ENCODE assay signal across 1 cellular context in the genomic region with DNA sequence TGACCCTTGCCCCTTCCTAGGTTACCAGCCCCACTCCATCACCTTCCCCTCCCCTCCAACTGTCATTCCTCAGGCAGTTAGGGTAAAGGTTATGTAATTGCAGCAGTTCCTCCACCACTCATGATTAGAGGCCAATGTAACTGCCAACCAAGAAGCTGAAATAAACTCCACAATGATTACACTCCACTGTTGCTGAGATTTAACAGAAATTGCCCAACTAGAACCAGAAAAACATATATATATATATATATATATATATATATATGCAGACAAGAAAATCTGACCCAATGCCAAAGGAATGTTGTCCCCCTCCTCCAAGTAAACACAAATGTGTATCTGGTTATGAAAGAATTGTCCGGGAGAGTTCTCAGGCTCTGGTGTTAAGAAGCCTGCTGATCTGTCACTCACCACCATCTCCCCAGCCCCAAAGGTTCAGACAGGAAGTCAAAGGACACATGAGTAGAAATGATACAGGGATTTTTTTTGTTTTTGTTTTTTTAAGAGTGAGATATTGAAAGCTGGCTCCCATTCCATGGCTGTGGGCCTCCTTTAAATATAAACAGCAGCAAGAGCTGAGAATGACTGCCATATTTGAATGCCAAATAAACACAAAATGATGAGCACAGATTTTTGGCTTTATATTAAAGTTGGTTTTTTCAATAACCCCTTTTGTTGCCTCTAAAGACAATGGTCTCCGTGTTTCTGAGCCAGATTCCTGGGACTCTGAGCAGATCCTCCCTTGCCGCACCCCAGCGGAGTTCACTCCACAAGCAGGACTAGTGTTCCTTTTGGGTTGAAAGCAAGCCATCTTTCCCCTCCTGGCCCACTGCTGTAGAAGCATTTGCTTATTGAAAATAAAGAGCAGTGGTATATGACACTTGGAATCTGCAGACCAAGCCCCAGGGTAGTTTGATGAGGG.
TF ChIP-seq lines count a peak whose summit lies in the region.

No MANE protein-coding gene starts in this region.

TF ChIP-seq in endothelial cell of umbilical vein, 7 proteins besides CTCF, POLR2A, EP300 and RAD21:
- no peak for TF ChIP-seq POLR2AphosphoS5 (IDR thresholded peaks at IDR 0.05; ENCODE audit: insufficient read depth, low read depth, low read length)
- TF ChIP-seq, protein P1, sequence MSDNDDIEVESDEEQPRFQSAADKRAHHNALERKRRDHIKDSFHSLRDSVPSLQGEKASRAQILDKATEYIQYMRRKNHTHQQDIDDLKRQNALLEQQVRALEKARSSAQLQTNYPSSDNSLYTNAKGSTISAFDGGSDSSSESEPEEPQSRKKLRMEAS (IDR thresholded peaks at IDR 0.05; ENCODE audit: insufficient read depth, insufficient read length) = no peak
- no peak for TF ChIP-seq GATA2 (IDR thresholded peaks at IDR 0.05; ENCODE audit: insufficient read depth, insufficient read length, low read depth, low read length)
- no peak for TF ChIP-seq EZH2 (IDR thresholded peaks at IDR 0.05; ENCODE audit: borderline replicate concordance, low read depth, low read length, severe bottlenecking)
- TF ChIP-seq MYC (IDR thresholded peaks at IDR 0.05; ENCODE audit: low read depth, low read length) = no peak
- TF ChIP-seq FOS (IDR thresholded peaks at IDR 0.05; ENCODE audit: borderline replicate concordance, insufficient read depth, low read length) = no peak
- TF ChIP-seq JUN (IDR thresholded peaks at IDR 0.05; ENCODE audit: borderline replicate concordance, insufficient read depth, insufficient read length, low read depth) = no peak
